Comparison of ENCODE assay signal across 8 cellular contexts in the genomic region with DNA sequence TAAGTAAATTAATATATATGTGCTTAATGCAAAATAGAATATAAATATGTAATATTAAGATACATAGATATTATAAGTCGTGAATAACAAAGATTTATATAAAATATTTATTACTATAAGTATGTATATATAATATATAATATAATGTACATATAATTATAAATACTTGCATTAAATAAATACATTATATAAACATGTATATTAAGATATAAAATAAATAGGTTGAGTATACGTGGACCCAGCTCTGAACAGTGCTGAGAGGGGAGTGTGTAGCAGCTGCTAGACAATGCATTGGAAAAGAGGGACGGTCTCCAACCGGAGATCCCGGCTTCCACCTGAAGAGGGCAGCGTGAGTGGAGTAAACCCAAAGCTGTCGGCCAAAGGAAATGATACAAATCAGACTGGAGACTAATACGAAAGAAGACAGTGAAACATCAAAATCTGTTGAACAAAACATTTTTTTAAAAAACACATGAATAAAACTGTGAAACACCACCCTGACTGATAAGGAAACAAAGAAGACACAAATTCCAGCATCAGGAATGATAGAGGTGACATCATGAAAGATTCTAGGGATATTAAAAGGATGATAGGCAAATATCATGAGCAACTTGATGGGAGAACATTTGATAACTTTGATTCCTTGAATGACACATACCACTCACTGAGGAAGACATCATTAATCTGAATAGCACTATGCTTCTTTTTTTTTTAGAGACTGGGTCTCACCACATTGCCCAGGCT.
DNase-seq lines count a peak whose midpoint lies in the region; ATAC-seq and TF ChIP-seq lines count a peak whose summit lies in the region.

No MANE protein-coding gene starts in this region.

- ATAC-seq in HG02678 (IDR thresholded peaks at IDR 0.05; ENCODE audit: unreplicated experiment) (no peak), GM18868 (IDR thresholded peaks at IDR 0.05; ENCODE audit: unreplicated experiment) (no peak)

- peak; percentile 57 for TF ChIP-seq CTCF in GM12865 (IDR thresholded peaks at IDR 0.05; ENCODE audit: insufficient read depth, low read depth, low read length, missing control alignments)

- DNase-seq in GM12865 (ENCODE audit: low read depth) (peak; percentile 70), NCI-H146 treated with DMSO at 0.1 percent for 48 hours (lab: John Stamatoyannopoulos, UW; ENCODE audit: unreplicated experiment) (peak; percentile 29), T-helper 22 cell (ENCODE audit: low read depth) (peak; percentile 40), astrocyte of the hippocampus (ENCODE audit: low read depth, low spot score) (peak; percentile 80), hypothalamus (lab: John Stamatoyannopoulos, UW) (peak in 34 of 51 donors; percentile 5 to 67 (median 39))
- DNase-seq in stimulated activated CD4-positive, alpha-beta T cell treated with anti-CD3 and anti-CD28 coated beads, Interleukin-12 subunit alpha, Interleukin-12 subunit beta, amount 100 ng/mL, for 48 hours (ENCODE audit: low read depth in 2 of 3, low spot score in 1 of 3) = peak; percentile 65 to 77 (median 68)

- no peak overlapping the region for H3K4me3 ChIP-seq in GM12865 (ENCODE audit: low read depth, low read length)

Comparison
In these comparisons a context has a peak if more than half of its experiments do, and no peak if none do; other contexts are left out.
1. DNase-seq: peak in every context shown above with its lines; median percentile 80 in astrocyte of the hippocampus; 70 in GM12865; 68 in stimulated activated CD4-positive, alpha-beta T cell treated with anti-CD3 and anti-CD28 coated beads, Interleukin-12 subunit alpha, Interleukin-12 subunit beta, amount 100 ng/mL, for 48 hours; 40 in T-helper 22 cell; 39 in hypothalamus; 29 in NCI-H146 treated with DMSO at 0.1 percent for 48 hours.